8 cellular contexts compared by ENCODE assay signal in the genomic region with DNA sequence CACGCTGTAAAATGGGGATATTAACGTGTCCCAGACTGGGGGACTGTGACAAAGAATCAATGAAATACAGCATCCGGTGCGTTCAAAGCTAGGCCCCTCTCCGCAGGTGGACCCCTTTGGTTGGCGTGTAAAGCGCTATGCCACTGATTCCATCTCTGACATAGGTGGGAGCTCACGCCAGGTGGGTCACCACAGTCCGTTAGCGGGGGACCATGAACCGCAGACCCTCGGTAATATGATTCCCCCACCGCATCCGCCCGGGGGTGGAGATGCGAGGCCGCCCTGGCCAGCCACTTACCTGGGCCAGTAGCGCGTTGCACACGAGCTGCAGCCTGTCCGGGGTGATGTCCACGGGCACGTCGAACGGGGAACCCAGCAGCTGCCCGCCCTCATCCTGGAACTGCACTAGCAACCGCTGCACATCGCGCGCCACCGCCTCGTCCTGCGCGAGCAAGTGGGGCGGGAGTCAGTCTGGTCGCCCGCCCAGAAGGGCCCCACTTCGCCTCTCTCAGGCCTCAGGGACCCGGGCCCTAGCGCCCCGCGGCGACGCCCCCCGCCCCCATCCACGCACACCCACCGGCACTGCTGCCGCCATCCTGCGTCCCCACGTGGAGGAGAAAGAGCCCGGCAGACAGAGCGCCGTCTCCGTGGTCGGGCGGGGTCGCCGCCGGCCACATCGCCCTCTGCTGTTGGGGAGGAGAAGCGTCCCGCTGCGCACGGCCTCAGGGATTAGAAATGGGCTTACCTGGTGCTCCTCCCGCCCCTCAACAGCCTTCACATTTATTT. TPM values are rescaled to one million over a fixed set of nuclear protein-coding genes. Genes with fewer than 3 reads are reported as not detected.
DNase-seq lines count a peak whose midpoint lies in the region; ATAC-seq and TF ChIP-seq lines count a peak whose summit lies in the region.

Gene NLE1 (minus strand): TSS at position 623 of the 786 bp plus-strand sequence. CDS start 28 bp downstream, at position 595.

- H3K9me3 ChIP-seq in HUES64 (ENCODE audit: insufficient read depth, low read depth, low read length), result no peaks in the 10 kb centered on the region
- no peaks in the 10 kb centered on the region for H3K9me3 ChIP-seq in OCI-LY7 (ENCODE audit: low read length)
- no peaks in the 10 kb centered on the region for H3K9me3 ChIP-seq in mucosa of rectum (ENCODE audit: control insufficient read depth in 2 of 2, low read length in 2 of 2)

- peak within 1 kb of the TSS; percentile 98 for H3K9ac ChIP-seq in HUES64 (ENCODE audit: low read depth, low read length)
- peak within 1 kb of the TSS; percentile 52 to 79 for H3K9ac ChIP-seq in mucosa of rectum (ENCODE audit: low read depth in 1 of 2, low read length in 2 of 2)

- peak; percentile 81 for TF ChIP-seq CTCF in OCI-LY7 (conservative IDR thresholded peaks at IDR 0.05; ENCODE audit: low read length)

- H3K4me2 ChIP-seq in OCI-LY7 (ENCODE audit: low read length), result peak within 1 kb of the TSS; percentile 85

- TF ChIP-seq POLR2A in erythroblast (IDR thresholded peaks at IDR 0.05; ENCODE audit: low read length), result peak; percentile 38

- POLR2A ChIA-PET in OCI-LY7 (lab: Charles Lee), result interaction anchor here (0.7 to 1.6 kb wide), 3 partner anchors 15 to 162 kb away, joined by 3 to 4 read pairs (median 4); no protein-coding TSS in a partner anchor

- BruUV-seq in OCI-LY7 (replicated peaks; lab: Mats Ljungman, UMichigan), result TSS peak; percentile 79

- H3K27ac ChIP-seq in HUES64 (ENCODE audit: low read depth, low read length) (peak within 1 kb of the TSS; percentile 71), OCI-LY7 (ENCODE audit: low read depth, low read length, poor library complexity, severe bottlenecking) (peak within 1 kb of the TSS; percentile 19), mucosa of rectum (ENCODE audit: low read depth in 2 of 2, low read length in 2 of 2) (no peak within 1 kb of the TSS)

- peak; percentile 34 for ATAC-seq in GM19468 (IDR thresholded peaks at IDR 0.05; ENCODE audit: extremely low read depth, unreplicated experiment)

- peaks cover 9% of the 10 kb centered on the region for H4K20me1 ChIP-seq in OCI-LY7 (ENCODE audit: insufficient read depth, low read length)

- CTCF ChIA-PET in OCI-LY7 (lab: Charles Lee; ENCODE audit: unreplicated experiment), result interaction anchor here (0.5 kb wide), 1 partner anchor 171 kb away, joined by 3 read pairs; no protein-coding TSS in a partner anchor

- H3K27me3 ChIP-seq in HUES64 (ENCODE audit: insufficient read depth, low read length) (no peaks in the 10 kb centered on the region), mucosa of rectum (ENCODE audit: control insufficient read depth in 2 of 2, insufficient read depth in 2 of 2, low read length in 2 of 2) (no peaks in the 10 kb centered on the region)

- H3K4me1 ChIP-seq in HUES64 (ENCODE audit: insufficient read depth, low read length), result no peaks in the 10 kb centered on the region
- peaks cover 16% of the 10 kb centered on the region for H3K4me1 ChIP-seq in OCI-LY7 (ENCODE audit: insufficient read depth, low read length, poor library complexity, severe bottlenecking)
- peaks cover 3% of the 10 kb centered on the region in 2 donors for H3K4me1 ChIP-seq in mucosa of rectum (ENCODE audit: control insufficient read depth in 2 of 2, insufficient read depth in 2 of 2, low read length in 2 of 2)

- DNase-seq in CMK (ENCODE audit: low read depth), result peak; percentile 73
- peak; percentile 86 for DNase-seq in OCI-LY7 (ENCODE audit: low spot score)
- DNase-seq in activated T-cell treated with anti-CD3 and anti-CD28 coated beads for 4 hours, result peak; percentile 85
- DNase-seq in erythroblast (lab: John Stamatoyannopoulos, UW), result peak; percentile 88 to 90
- peak; percentile 80 for DNase-seq in stimulated activated CD8-positive, alpha-beta memory T cell treated with anti-CD3 and anti-CD28 coated beads, Interleukin-4, amount 100 ng/mL, for 24 hours (ENCODE audit: low read depth)

- H3K4me3 ChIP-seq in HUES64 (ENCODE audit: low read length), result peak within 1 kb of the TSS; percentile 98
- H3K4me3 ChIP-seq in OCI-LY7 (ENCODE audit: low read depth, low read length, poor library complexity, severe bottlenecking), result peak within 1 kb of the TSS; percentile 99
- peak within 1 kb of the TSS; percentile 77 to 93 for H3K4me3 ChIP-seq in mucosa of rectum (ENCODE audit: low read length in 2 of 2)

- H3K9me2 ChIP-seq in OCI-LY7 (ENCODE audit: insufficient read depth, low read length), result no peaks in the 10 kb centered on the region

- WGBS in HUES64, result under 1% methylated on average over 65 of the region's 65 CpGs

- peaks cover 30% of the 10 kb centered on the region for H3K79me2 ChIP-seq in OCI-LY7 (ENCODE audit: insufficient read depth, low read depth, low read length)

- intact Hi-C loops in OCI-LY7 (cut with micrococcal nuclease; ENCODE audit: unreplicated experiment), result loop anchor here (1.0 to 2.0 kb wide), 2 partner anchors 53 to 101 kb away; partner anchors contain the start of gene SLFN5

- H3K36me3 ChIP-seq in HUES64 (ENCODE audit: insufficient read depth, low read length), result peaks cover 33% of the 10 kb centered on the region
- peaks cover 40% of the 10 kb centered on the region for H3K36me3 ChIP-seq in OCI-LY7 (ENCODE audit: insufficient read depth, low read length)
- H3K36me3 ChIP-seq in mucosa of rectum (ENCODE audit: control insufficient read depth in 2 of 2, insufficient read depth in 2 of 2, low read length in 2 of 2), result peaks cover 9 to 13% of the 10 kb centered on the region in 2 donors

- peak within 1 kb of the TSS; percentile 77; the same call in 1 of the 2 replicates for H2AFZ ChIP-seq in OCI-LY7 (ENCODE audit: low read length)

RNA-seq across cellular contexts. Expression of gene NLE1, which starts in this region (rescaled TPM):
- 27.8 TPM for polyA plus RNA-seq in HUES64 (2013, experiment 1 of 2)
- polyA plus RNA-seq in HUES64 (2013, experiment 2 of 2), result 24.1 TPM
- 30.3 and 32.2 TPM in 2 replicates for total RNA-seq in OCI-LY7 (2014; rRNA removed; shearing (Covaris generic))
- total RNA-seq in OCI-LY7 (2022), result 26.7 and 34.1 TPM in 2 replicates

Comparison
In these comparisons a context has a peak if more than half of its experiments do, and no peak if none do; other contexts are left out.
1. H3K27ac ChIP-seq: peak in HUES64 (single experiment) and OCI-LY7 (single experiment); none in mucosa of rectum (0 of 2).
2. Peak in every context shown above with its lines, with median percentiles within 50 percentile points of each other: DNase-seq and H3K4me3 ChIP-seq.